ENCODE assay signal across 13 cellular contexts in the genomic region with DNA sequence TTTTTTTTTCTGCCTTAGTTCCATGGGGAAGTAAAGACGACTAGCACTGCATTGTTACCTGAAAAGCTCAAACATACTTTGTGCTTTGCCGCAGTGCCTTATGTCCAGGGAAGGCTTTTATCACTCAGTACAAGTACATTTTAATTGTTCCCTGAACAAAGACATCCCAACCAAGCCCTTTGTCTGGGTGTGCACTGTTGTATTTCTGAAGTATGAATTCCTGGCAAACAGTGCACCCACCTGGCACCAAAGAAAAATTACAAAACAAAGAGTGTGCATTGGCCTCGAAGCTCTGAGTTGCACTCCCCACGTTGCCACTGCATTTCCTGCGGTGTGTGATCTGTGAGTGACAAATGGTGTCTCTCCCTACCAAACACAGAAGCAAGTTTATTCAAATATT.
A peak's percentile ranks its signal among the peaks of the same experiment; 100 is the strongest.
DNase-seq lines count a peak whose midpoint lies in the region; ATAC-seq and TF ChIP-seq lines count a peak whose summit lies in the region.
"Had no signal": no experiment of that assay in that cellular context is flagged by ENCODE, and none has a peak within 500 bp of the region (broad histone marks: within the 10 kb centered on the region; RNA-seq: fewer than 3 reads in every experiment).

No MANE protein-coding gene starts in this region.

- H3K9me3 ChIP-seq in fibroblast of lung (ENCODE audit: control insufficient read depth, insufficient read depth, low read depth, low read length) = no peaks in the 10 kb centered on the region
- H3K9me3 ChIP-seq: body of pancreas, sigmoid colon had no signal

- H4K20me1 ChIP-seq in fibroblast of lung (ENCODE audit: control insufficient read depth, extremely low read depth, insufficient read depth, low read length) = no peaks in the 10 kb centered on the region

- no peaks in the 10 kb centered on the region for H3K4me1 ChIP-seq in fibroblast of lung (ENCODE audit: control insufficient read depth, extremely low read depth, insufficient read depth, low read length)
- H3K4me1 ChIP-seq: body of pancreas, sigmoid colon had no signal

- H3K79me2 ChIP-seq in fibroblast of lung (ENCODE audit: control insufficient read depth, insufficient read depth, low read length) = no peaks in the 10 kb centered on the region

- peak; percentile 3 for DNase-seq in LHCN-M2 (ENCODE audit: low read depth)
- peak; percentile 42 for DNase-seq in NCI-H82 (lab: John Stamatoyannopoulos, UW)
- DNase-seq in fibroblast of lung (ENCODE audit: low read depth in 2 of 2) = peak; percentile 58 to 68
- no peak for DNase-seq in dermis blood vessel endothelial cell
- DNase-seq in activated naive CD4-positive, alpha-beta T cell (lab: John Stamatoyannopoulos, UW) = no peak
- no peak for DNase-seq in GF-D8 (lab: John Stamatoyannopoulos, UW)
- DNase-seq: AML-193; body of pancreas; NCI-H187; sigmoid colon; stimulated activated naive CD8-positive, alpha-beta T cell treated with anti-CD3 and anti-CD28 coated beads, Interleukin-15, amount 100 ng/mL, for 72 hours had no signal

- TF ChIP-seq CTCF in 22Rv1 (IDR thresholded peaks at IDR 0.05) (peak; percentile 50), fibroblast of lung (conservative IDR thresholded peaks at IDR 0.05 in 1 of 2, IDR thresholded peaks at IDR 0.05 in 1 of 2; ENCODE audit: low read depth in 1 of 2, low read length in 2 of 2) (peak in 1 of 2 donors; percentile 11)

- H3K27ac ChIP-seq in 22Rv1 (no peak overlapping the region), fibroblast of lung (ENCODE audit: insufficient read depth, low read length) (no peak overlapping the region)
- H3K27ac ChIP-seq: body of pancreas, sigmoid colon had no signal

- no peak overlapping the region for H2AFZ ChIP-seq in fibroblast of lung (ENCODE audit: low read length)

- H3K27me3 ChIP-seq in fibroblast of lung (ENCODE audit: control insufficient read depth, insufficient read depth, low read length) = no peaks in the 10 kb centered on the region
- H3K27me3 ChIP-seq: body of pancreas, sigmoid colon had no signal

- H3K9ac ChIP-seq in fibroblast of lung (ENCODE audit: insufficient read depth, low read length) = no peak overlapping the region

- H3K4me2 ChIP-seq in fibroblast of lung (ENCODE audit: extremely low read depth, insufficient read depth, low read length) = no peak overlapping the region

- H3K36me3 ChIP-seq in fibroblast of lung (ENCODE audit: control insufficient read depth, insufficient read depth, low read length) = no peaks in the 10 kb centered on the region
- H3K36me3 ChIP-seq: sigmoid colon had no signal

- H3K4me3 ChIP-seq in fibroblast of lung (replicated peaks in 1 of 4; ENCODE audit: control extremely low read depth in 1 of 4, insufficient read depth in 1 of 4, low read depth in 3 of 4, low read length in 4 of 4) = no peak overlapping the region
- H3K4me3 ChIP-seq: body of pancreas, sigmoid colon had no signal

- ATAC-seq in GM18870 (IDR thresholded peaks at IDR 0.05; ENCODE audit: unreplicated experiment) = no peak
- ATAC-seq: body of pancreas; stimulated activated naive CD8-positive, alpha-beta T cell treated with anti-CD3 and anti-CD28 coated beads, Interleukin-15, amount 100 ng/mL, for 72 hours had no signal

Comparison
In these comparisons a context has a peak if more than half of its experiments do, and no peak if none do; other contexts are left out.
1. DNase-seq: peak in LHCN-M2 (single experiment), NCI-H82 (single experiment) and fibroblast of lung (2 of 2); none in dermis blood vessel endothelial cell (single experiment), activated naive CD4-positive, alpha-beta T cell (0 of 4) and GF-D8 (single experiment).